8 cellular contexts compared by ENCODE assay signal in genomic region chr15:101252836-101253235, GRCh38. TPM values are rescaled to one million over a fixed set of nuclear protein-coding genes. Genes with fewer than 3 reads are reported as not detected.
DNase-seq lines count a peak whose midpoint lies in the region; ATAC-seq and TF ChIP-seq lines count a peak whose summit lies in the region.

No MANE protein-coding gene starts in this region.

- H3K4me3 Mint-ChIP-seq in CD4-positive, alpha-beta T cell, result peak overlapping the region; percentile 100
- H3K4me3 Mint-ChIP-seq in nephron progenitor cell, result peak overlapping the region; percentile 92

- H3K27ac Mint-ChIP-seq in CD4-positive, alpha-beta T cell, result peak overlapping the region; percentile 87
- no peak overlapping the region for H3K27ac Mint-ChIP-seq in nephron progenitor cell

- POLR2A ChIA-PET in CD4-positive, alpha-beta T cell (lab: Charles Lee), result interaction anchor here (0.6 to 3.3 kb wide), 3 partner anchors 11 to 33 kb away, joined by 3 to 43 read pairs (median 6); no protein-coding TSS in a partner anchor

- CTCF ChIA-PET in CD4-positive, alpha-beta T cell (lab: Charles Lee), result interaction anchor here (1.7 to 3.3 kb wide), 2 partner anchors 12 to 389 kb away, joined by 5 to 20 read pairs; no protein-coding TSS in a partner anchor

- H3K9me3 Mint-ChIP-seq in CD4-positive, alpha-beta T cell, result no peaks in the 10 kb centered on the region
- H3K9me3 Mint-ChIP-seq in nephron progenitor cell, result no peaks in the 10 kb centered on the region

- H3K36me3 Mint-ChIP-seq in CD4-positive, alpha-beta T cell (ENCODE audit: low read depth), result peaks cover 11% of the 10 kb centered on the region
- H3K36me3 Mint-ChIP-seq in nephron progenitor cell (ENCODE audit: low read depth), result peaks cover 6% of the 10 kb centered on the region

- H3K27me3 ChIP-seq in CD4-positive, alpha-beta T cell (ENCODE audit: control insufficient read depth, insufficient read depth, low read length), result no peaks in the 10 kb centered on the region

- H3K27ac ChIP-seq in CD4-positive, alpha-beta T cell (ENCODE audit: low read depth, low read length), result no peak overlapping the region
- peak overlapping the region; percentile 62 for H3K27ac ChIP-seq in caudate nucleus (ENCODE audit: low read depth, low read length)

- no peaks in the 10 kb centered on the region for H3K9me3 ChIP-seq in CD4-positive, alpha-beta T cell (ENCODE audit: control insufficient read depth, low read length)

- H3K4me1 Mint-ChIP-seq in CD4-positive, alpha-beta T cell (ENCODE audit: low read depth), result peaks cover 31% of the 10 kb centered on the region
- peaks cover 57% of the 10 kb centered on the region for H3K4me1 Mint-ChIP-seq in nephron progenitor cell

- intact Hi-C loops in CD4-positive, alpha-beta T cell (cut with DNase I, micrococcal nuclease), result loop anchor here (2.0 to 10.0 kb wide), 4 partner anchors 24 to 1328 kb away; partner anchors contain the start of genes ASB7 (in 1 of the 2), LINS1 (in 1 of the 2) and SELENOS (in 1 of the 2)

- no peaks in the 10 kb centered on the region for H3K27me3 Mint-ChIP-seq in CD4-positive, alpha-beta T cell
- H3K27me3 Mint-ChIP-seq in nephron progenitor cell (ENCODE audit: low read depth, poor library complexity), result no peaks in the 10 kb centered on the region

- no peak for ATAC-seq in CD4-positive, alpha-beta T cell (ENCODE audit: poor library complexity)

- no peak for DNase-seq in CD4-positive, alpha-beta T cell
- DNase-seq in HT-29 (ENCODE audit: low spot score), result peak; percentile 13
- no peak for DNase-seq in caudate nucleus (lab: John Stamatoyannopoulos, UW)
- no peak for DNase-seq in nephron progenitor cell
- no peak for DNase-seq in H4 (ENCODE audit: low spot score)
- no peak for DNase-seq in AG20443 (ENCODE audit: low spot score)
- DNase-seq in KG1 (lab: John Stamatoyannopoulos, UW), result no peak
- DNase-seq in GM19238 (ENCODE audit: insufficient read length, low spot score), result no peak

- TF ChIP-seq CTCF in CD4-positive, alpha-beta T cell (IDR thresholded peaks at IDR 0.05), result no peak
- no peak for TF ChIP-seq CTCF in nephron progenitor cell (IDR thresholded peaks at IDR 0.05)

RNA-seq across cellular contexts. Expression of gene CHSY1, which starts 1.0 kb away (rescaled TPM):
- 1 to 10 TPM; 5.8 to 6.7 TPM for total RNA-seq in CD4-positive, alpha-beta T cell
- total RNA-seq in HT-29 (2014; rRNA removed; shearing (Covaris generic)), result 6.9 and 7.4 TPM in 2 replicates
- total RNA-seq in H4 (2014; rRNA removed; shearing (Covaris generic)), result 18.1 and 22.5 TPM in 2 replicates

RNA-seq across cellular contexts. Expression of gene SELENOS, which starts 24.4 kb away (rescaled TPM):
- 10 to 100 TPM; 41.7 to 48.5 TPM for total RNA-seq in CD4-positive, alpha-beta T cell
- 56.6 and 67.1 TPM in 2 replicates for total RNA-seq in HT-29 (2014; rRNA removed; shearing (Covaris generic))
- 67.4 and 68.3 TPM in 2 replicates for total RNA-seq in H4 (2014; rRNA removed; shearing (Covaris generic))

RNA-seq across cellular contexts. Expression of gene SNRPA1, which starts 42.2 kb away (rescaled TPM):
- 100 to 1,000 TPM; 214 to 222 TPM for total RNA-seq in CD4-positive, alpha-beta T cell
- 57.3 and 63.0 TPM in 2 replicates for total RNA-seq in HT-29 (2014; rRNA removed; shearing (Covaris generic))
- total RNA-seq in H4 (2014; rRNA removed; shearing (Covaris generic)), result 22.0 and 36.3 TPM in 2 replicates
